ENCODE assay signal across 21 cellular contexts in the genomic region with DNA sequence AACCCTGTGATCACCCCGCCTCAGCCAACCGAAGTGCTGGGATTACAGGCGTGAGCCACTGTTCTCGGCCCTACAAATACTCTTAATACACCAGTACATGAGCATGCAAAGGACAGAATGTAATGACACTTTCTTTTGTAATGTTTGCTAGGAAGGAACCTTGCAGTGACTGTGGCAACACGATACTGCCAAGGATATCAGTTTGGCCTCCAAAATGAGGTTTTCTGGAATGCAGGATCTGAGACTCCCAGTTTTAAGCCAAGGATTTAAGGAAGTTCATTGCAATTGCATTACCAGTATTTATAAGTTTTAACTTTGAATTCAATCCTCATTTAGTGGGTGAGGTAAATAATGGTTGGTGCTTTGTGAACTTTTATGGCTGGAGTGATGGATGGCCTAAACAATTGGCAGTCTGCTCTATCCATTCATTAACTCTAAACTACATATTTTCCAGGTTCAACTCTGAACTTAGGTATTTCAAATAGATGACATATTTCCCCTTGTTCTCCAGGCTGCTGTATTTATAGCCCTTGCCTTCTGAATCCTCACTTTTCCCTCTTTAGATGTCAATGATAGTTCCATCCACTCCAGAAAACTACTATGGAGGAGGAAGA.
"Had no signal": no experiment of that assay in that cellular context is flagged by ENCODE, and none has a peak within 500 bp of the region (broad histone marks: within the 10 kb centered on the region; RNA-seq: fewer than 3 reads in every experiment).

No MANE protein-coding gene starts in this region.

- H3K4me3 ChIP-seq: coronary artery, heart left ventricle, sigmoid colon, skin epidermis, thoracic aorta, transverse colon had no signal

- H3K27ac Mint-ChIP-seq: endodermal cell; naive B cell; nephron progenitor cell; stimulated activated naive B cell treated with anti-CD40 and anti-IgM and Interleukin-4, amounts not matched to agents 10 μg/mL and 1 μg/mL and 100 μg/mL, for 72 hours; stimulated activated naive CD8-positive, alpha-beta T cell treated with anti-CD3 and anti-CD28 coated beads, Interleukin-15, amount 100 ng/mL, for 72 hours had no signal

- H3K36me3 Mint-ChIP-seq: naive B cell; stimulated activated naive B cell treated with anti-CD40 and anti-IgM and Interleukin-4, amounts not matched to agents 10 μg/mL and 1 μg/mL and 100 μg/mL, for 72 hours had no signal

- H3K27me3 Mint-ChIP-seq: stimulated activated naive CD8-positive, alpha-beta T cell treated with anti-CD3 and anti-CD28 coated beads, Interleukin-15, amount 100 ng/mL, for 72 hours had no signal

- H3K9me3 ChIP-seq: heart left ventricle, sigmoid colon, thoracic aorta, transverse colon had no signal

- H3K9me3 Mint-ChIP-seq: endodermal cell; nephron progenitor cell; stimulated activated naive B cell treated with anti-CD40 and anti-IgM and Interleukin-4, amounts not matched to agents 10 μg/mL and 1 μg/mL and 100 μg/mL, for 72 hours had no signal

- H3K27ac ChIP-seq: coronary artery, heart left ventricle, sigmoid colon, skin epidermis, thoracic aorta, transverse colon had no signal

- H3K4me1 Mint-ChIP-seq: endodermal cell; naive B cell; stimulated activated naive B cell treated with anti-CD40 and anti-IgM and Interleukin-4, amounts not matched to agents 10 μg/mL and 1 μg/mL and 100 μg/mL, for 72 hours had no signal

- H3K4me3 Mint-ChIP-seq: endodermal cell; naive B cell; nephron progenitor cell; stimulated activated naive B cell treated with anti-CD40 and anti-IgM and Interleukin-4, amounts not matched to agents 10 μg/mL and 1 μg/mL and 100 μg/mL, for 72 hours; stimulated activated naive CD8-positive, alpha-beta T cell treated with anti-CD3 and anti-CD28 coated beads, Interleukin-15, amount 100 ng/mL, for 72 hours had no signal

- DNase-seq: effector CD4-positive, alpha-beta T cell; endodermal cell; erythroblast; foreskin melanocyte; heart left ventricle; hippocampal formation; left colon; mesendoderm; naive B cell; nephron progenitor cell; posterior cingulate gyrus; sigmoid colon; stimulated activated CD4-positive, alpha-beta T cell treated with anti-CD3 and anti-CD28 coated beads, Interleukin-2, amount 100 ng/mL, for 24 hours; stimulated activated CD4-positive, alpha-beta T cell treated with anti-CD3 and anti-CD28 coated beads, Interleukin-4, amount 100 ng/mL, for 4 hours; stimulated activated naive B cell treated with anti-CD40 and anti-IgM and Interleukin-4, amounts not matched to agents 10 μg/mL and 1 μg/mL and 100 μg/mL, for 72 hours; stimulated activated naive CD8-positive, alpha-beta T cell treated with anti-CD3 and anti-CD28 coated beads, Interleukin-15, amount 100 ng/mL, for 72 hours; substantia nigra; transverse colon had no signal

- H3K27me3 ChIP-seq: heart left ventricle, sigmoid colon, transverse colon had no signal

- ATAC-seq: heart left ventricle; left colon; stimulated activated naive B cell treated with anti-CD40 and anti-IgM and Interleukin-4, amounts not matched to agents 10 μg/mL and 1 μg/mL and 100 μg/mL, for 72 hours; stimulated activated naive CD8-positive, alpha-beta T cell treated with anti-CD3 and anti-CD28 coated beads, Interleukin-15, amount 100 ng/mL, for 72 hours had no signal

- H3K36me3 ChIP-seq: heart left ventricle, sigmoid colon, thoracic aorta, transverse colon had no signal

- H3K4me1 ChIP-seq: sigmoid colon, transverse colon had no signal
